Comparison of ENCODE assay signal across 34 cellular contexts in the genomic region with DNA sequence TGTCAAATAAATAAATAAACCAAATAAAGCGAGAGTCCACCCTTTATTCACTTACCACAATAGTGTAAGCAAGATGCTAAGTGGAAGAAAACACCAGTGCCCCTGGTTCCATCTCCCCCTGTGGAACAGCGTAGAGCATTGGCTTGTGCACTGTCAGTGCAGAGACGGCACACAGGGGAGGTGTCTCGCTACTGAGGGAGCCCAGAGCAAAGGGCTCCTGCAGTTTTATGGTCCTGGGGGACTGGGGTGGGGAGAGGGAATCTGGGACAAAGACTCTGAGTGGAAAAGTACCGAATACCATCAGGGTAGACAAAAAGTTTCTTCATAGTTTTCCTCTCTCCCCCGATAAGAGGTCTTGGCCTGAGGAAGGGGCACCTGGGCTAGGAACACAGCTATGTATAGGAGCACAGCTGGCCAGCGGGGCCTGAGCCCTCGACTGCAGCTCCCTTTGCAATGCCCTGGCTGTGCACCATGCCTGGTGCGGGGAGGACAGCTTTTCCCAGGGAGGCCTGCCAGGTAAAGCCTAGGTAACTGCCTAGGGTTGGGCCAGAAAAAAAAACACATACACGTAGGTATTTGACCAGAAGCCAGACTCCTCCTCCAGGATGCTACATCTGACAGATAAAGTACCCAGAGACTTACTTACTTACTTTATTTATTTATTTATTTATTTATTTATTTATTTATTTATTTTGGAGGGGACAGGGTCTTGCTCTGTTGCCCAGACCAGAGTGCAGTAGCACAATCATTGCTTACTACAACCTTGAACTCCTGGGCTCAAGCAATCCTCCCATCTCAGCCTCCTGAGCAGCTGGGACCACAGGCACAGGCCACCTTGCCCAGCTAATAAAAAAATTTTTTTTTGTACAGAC.
A peak's percentile ranks its signal among the peaks of the same experiment; 100 is the strongest.
DNase-seq lines count a peak whose midpoint lies in the region; ATAC-seq, FAIRE-seq and TF ChIP-seq lines count a peak whose summit lies in the region.
"Had no signal": no experiment of that assay in that cellular context is flagged by ENCODE, and none has a peak within 500 bp of the region (broad histone marks: within the 10 kb centered on the region; RNA-seq: fewer than 3 reads in every experiment).

No MANE protein-coding gene starts in this region.

- no peak overlapping the region for H3K4me3 ChIP-seq in H1 (ENCODE audit: extremely low read depth in 1 of 4, insufficient read depth in 2 of 4, low read depth in 3 of 4, low read length in 4 of 4)
- H3K4me3 ChIP-seq: esophagus squamous epithelium, heart left ventricle, lower lobe of right lung, spleen, stomach, thyroid gland had no signal

- peaks cover 3% of the 10 kb centered on the region for H3K27me3 Mint-ChIP-seq in nephron progenitor cell (ENCODE audit: low read depth, poor library complexity)
- no peaks in the 10 kb centered on the region for H3K27me3 Mint-ChIP-seq in type B pancreatic cell
- H3K27me3 Mint-ChIP-seq: activated CD4-positive, alpha-beta T cell treated with anti-CD3 and anti-CD28 coated beads for 36 hours; activated T-helper 17 cell treated with anti-CD3 and anti-CD28 coated beads, Interleukin-2, amount 50 U/mL, for 72 hours; effector memory CD8-positive, alpha-beta T cell had no signal

- H3K14ac ChIP-seq in H1 (ENCODE audit: insufficient read length): no peak overlapping the region

- no peak overlapping the region for H3K27ac ChIP-seq in H1 (ENCODE audit: low read depth, low read length)
- H3K27ac ChIP-seq: esophagus squamous epithelium, foreskin keratinocyte, heart left ventricle, lower lobe of right lung, spleen, stomach, thyroid gland had no signal

- peaks cover 0 to 3% (median 1%) of the 10 kb centered on the region in 4 experiments; a peak in 1 of 7 replicates for H3K4me1 ChIP-seq in H1 (replicated peaks in 1 of 4; ENCODE audit: control insufficient read depth in 3 of 4, insufficient read depth in 4 of 4, low read length in 3 of 4)
- H3K4me1 ChIP-seq: thyroid gland had no signal

- no peaks in the 10 kb centered on the region for H3K9me3 ChIP-seq in H1 (ENCODE audit: insufficient read depth in 2 of 2, low read depth in 1 of 2, low read length in 1 of 2)
- H3K9me3 ChIP-seq: esophagus squamous epithelium, heart left ventricle, lower lobe of right lung, spleen, stomach, thyroid gland had no signal

- TF ChIP-seq RAD21 in H1 (IDR thresholded peaks at IDR 0.05 in 1 of 2, conservative IDR thresholded peaks at IDR 0.05 in 1 of 2; ENCODE audit: low read depth in 2 of 2, low read length in 2 of 2): no peak

- no peaks in the 10 kb centered on the region for H3K9me3 Mint-ChIP-seq in nephron progenitor cell
- no peaks in the 10 kb centered on the region for H3K9me3 Mint-ChIP-seq in type B pancreatic cell
- H3K9me3 Mint-ChIP-seq: activated T-helper 17 cell treated with anti-CD3 and anti-CD28 coated beads, Interleukin-2, amount 50 U/mL, for 72 hours; effector memory CD8-positive, alpha-beta T cell; nephron had no signal

- no peaks in the 10 kb centered on the region for H3K23me2 ChIP-seq in H1 (ENCODE audit: low read depth, low read length)

- H2BK120ac ChIP-seq in H1 (replicated peaks; ENCODE audit: low read depth, low read length): no peak overlapping the region

- H3K27ac Mint-ChIP-seq in nephron progenitor cell: peak overlapping the region; percentile 51
- peak overlapping the region; percentile 71 for H3K27ac Mint-ChIP-seq in type B pancreatic cell
- H3K27ac Mint-ChIP-seq: activated CD4-positive, alpha-beta T cell treated with anti-CD3 and anti-CD28 coated beads for 36 hours; activated T-helper 17 cell treated with anti-CD3 and anti-CD28 coated beads, Interleukin-2, amount 50 U/mL, for 72 hours; effector memory CD8-positive, alpha-beta T cell; nephron had no signal

- H2BK5ac ChIP-seq in H1 (ENCODE audit: low read depth, low read length): no peak overlapping the region

- no peaks in the 10 kb centered on the region for H3K36me3 ChIP-seq in H1 (ENCODE audit: control insufficient read depth in 2 of 4, insufficient read depth in 4 of 4, low read length in 3 of 4)
- H3K36me3 ChIP-seq: esophagus squamous epithelium, heart left ventricle, lower lobe of right lung, spleen, stomach, thyroid gland had no signal

- H3K23ac ChIP-seq in H1 (ENCODE audit: insufficient read length): no peak overlapping the region

- H4K8ac ChIP-seq in H1 (ENCODE audit: extremely low read depth, insufficient read depth, low read length): no peak overlapping the region

- H2BK15ac ChIP-seq in H1 (ENCODE audit: low read length): no peak overlapping the region

- no peaks in the 10 kb centered on the region for H3K36me3 Mint-ChIP-seq in nephron progenitor cell (ENCODE audit: low read depth)
- no peaks in the 10 kb centered on the region for H3K36me3 Mint-ChIP-seq in type B pancreatic cell

- no peak overlapping the region for H3K4ac ChIP-seq in H1 (replicated peaks; ENCODE audit: insufficient read length, low read depth, low read length)

- H3K79me1 ChIP-seq in H1 (ENCODE audit: low read depth, low read length): no peaks in the 10 kb centered on the region

- no peak for TF ChIP-seq EP300 in H1 (IDR thresholded peaks at IDR 0.05; ENCODE audit: borderline replicate concordance in 1 of 2, low read depth in 2 of 2, low read length in 2 of 2)

- no peak overlapping the region for H3K4me2 ChIP-seq in H1 (ENCODE audit: insufficient read depth in 1 of 2, low read depth in 2 of 2, low read length in 2 of 2)

- H2BK20ac ChIP-seq in H1 (ENCODE audit: low read length): no peak overlapping the region

- no peak overlapping the region for H4K5ac ChIP-seq in H1 (ENCODE audit: insufficient read length, low read depth, low read length)

- no peak overlapping the region for H3K18ac ChIP-seq in H1 (ENCODE audit: extremely low read depth, low read length)

- no peak overlapping the region for H2AK5ac ChIP-seq in H1 (ENCODE audit: low read depth, low read length)

- no peaks in the 10 kb centered on the region for H3K79me2 ChIP-seq in H1 (ENCODE audit: control insufficient read depth in 1 of 2, insufficient read depth in 2 of 2, low read length in 2 of 2)

- FAIRE-seq in H1 (lab: Jason Lieb, UNC): no peak
- FAIRE-seq: bronchial epithelial cell, colon, kidney had no signal

- CTCF ChIA-PET in H1 (lab: Charles Lee; ENCODE audit: partially characterized antibody): interaction anchor here (0.6 to 1.5 kb wide), 4 partner anchors 9 to 787 kb away, joined by 3 to 5 read pairs (median 3); no protein-coding TSS in a partner anchor

- H3K56ac ChIP-seq in H1 (replicated peaks; ENCODE audit: insufficient read length, low read depth, low read length): no peak overlapping the region

- no peaks in the 10 kb centered on the region for H4K20me1 ChIP-seq in H1 (replicated peaks in 1 of 2; ENCODE audit: control insufficient read depth in 1 of 2, insufficient read depth in 2 of 2, low read length in 2 of 2)

- DNase-seq in LoVo (ENCODE audit: low spot score) (peak; percentile 27), H1 (ENCODE audit: low read depth in 1 of 2, low spot score in 2 of 2) (no peak), nephron progenitor cell (no peak), type B pancreatic cell (ENCODE audit: extremely low spot score, unreplicated experiment) (no peak), H4 (ENCODE audit: low spot score) (no peak)
- no peak for DNase-seq in effector CD4-positive, alpha-beta T cell
- DNase-seq: activated CD4-positive, alpha-beta T cell treated with anti-CD3 and anti-CD28 coated beads for 36 hours; activated naive CD4-positive, alpha-beta T cell treated with anti-CD3 and anti-CD28 coated beads, Interleukin-2, amount 50 U/mL, for 16 hours; amniotic stem cell; C1 segment of cervical spinal cord; COR-L47; effector memory CD8-positive, alpha-beta T cell; esophagus squamous epithelium; HCEC 1CT; heart left ventricle; Kasumi-1; kidney; lower lobe of right lung; NCI-H146; NCI-H2107; NCI-H345; right cardiac atrium; spleen; stimulated activated CD4-positive, alpha-beta T cell treated with anti-CD3 and anti-CD28 coated beads, Interleukin-2, amount 100 ng/mL, for 24 hours; stomach; SW 1271; thyroid gland had no signal

- H2BK12ac ChIP-seq in H1 (ENCODE audit: low read depth, low read length): no peak overlapping the region

- 86% methylated on average over 10 of the region's 10 CpGs; no CpG with 5 or more reads in 1 of the 2 experiments for WGBS in H1 (ENCODE audit: extremely low coverage in 1 of 2, insufficient coverage in 1 of 2, insufficient read length in 1 of 2, insufficient replicate concordance in 2 of 2, low coverage in 1 of 2, low lambda C conversion rate in 2 of 2, missing lambda C conversion rate in 1 of 2), 2 experiments

- POLR2A ChIA-PET in H1 (lab: Charles Lee; ENCODE audit: partially characterized antibody): interaction anchor here (1.0 kb wide), 1 partner anchor 15 kb away, joined by 3 read pairs; no protein-coding TSS in a partner anchor

- H3K9ac ChIP-seq in H1 (replicated peaks in 1 of 4; ENCODE audit: extremely low read depth in 1 of 4, low read depth in 3 of 4, low read length in 3 of 4): no peak overlapping the region

- H3K27me3 ChIP-seq in H1 (replicated peaks in 1 of 4; ENCODE audit: control insufficient read depth in 3 of 4, extremely low read depth in 1 of 4, insufficient read depth in 3 of 4, low read length in 3 of 4): no peaks in the 10 kb centered on the region
- H3K27me3 ChIP-seq: esophagus squamous epithelium, foreskin keratinocyte, heart left ventricle, spleen, stomach, thyroid gland had no signal

- peak overlapping the region; percentile 81 for H2AFZ ChIP-seq in H1 (ENCODE audit: low read length)

- no peak for TF ChIP-seq CTCF in H1 (IDR thresholded peaks at IDR 0.05; ENCODE audit: control extremely low read depth in 1 of 3, insufficient read depth in 1 of 3, low read depth in 1 of 3, low read length in 3 of 3)
- TF ChIP-seq CTCF in nephron progenitor cell (IDR thresholded peaks at IDR 0.05): no peak
- TF ChIP-seq CTCF in type B pancreatic cell (conservative IDR thresholded peaks at IDR 0.05): no peak

- no peak for ATAC-seq in GM18517 (IDR thresholded peaks at IDR 0.05; ENCODE audit: unreplicated experiment)
- ATAC-seq: activated CD4-positive, alpha-beta T cell treated with anti-CD3 and anti-CD28 coated beads for 36 hours; activated T-helper 17 cell treated with anti-CD3 and anti-CD28 coated beads, Interleukin-2, amount 50 U/mL, for 72 hours; effector memory CD8-positive, alpha-beta T cell; foreskin keratinocyte; heart left ventricle; lower lobe of right lung; Panc1; right cardiac atrium had no signal

- H3K4me1 Mint-ChIP-seq in nephron progenitor cell (no peaks in the 10 kb centered on the region), type B pancreatic cell (ENCODE audit: unreplicated experiment) (peaks cover 15% of the 10 kb centered on the region)

- no peak overlapping the region for H4K91ac ChIP-seq in H1 (replicated peaks; ENCODE audit: insufficient read length, low read length)

- TF ChIP-seq POLR2A in H1 (IDR thresholded peaks at IDR 0.05; ENCODE audit: control extremely low read depth in 1 of 2, low read depth in 2 of 2, low read length in 2 of 2): no peak

- H3K4me3 Mint-ChIP-seq in nephron progenitor cell (no peak overlapping the region), type B pancreatic cell (no peak overlapping the region)
- H3K4me3 Mint-ChIP-seq: activated CD4-positive, alpha-beta T cell treated with anti-CD3 and anti-CD28 coated beads for 36 hours; activated T-helper 17 cell treated with anti-CD3 and anti-CD28 coated beads, Interleukin-2, amount 50 U/mL, for 72 hours; effector memory CD8-positive, alpha-beta T cell; nephron had no signal

TF ChIP-seq in H1, 55 proteins besides CTCF, POLR2A, EP300 and RAD21 (continues in another document):
- no peak for TF ChIP-seq NANOG (IDR thresholded peaks at IDR 0.05; ENCODE audit: insufficient read depth, low read depth, low read length, poor library complexity, severe bottlenecking)
